8 cellular contexts compared by ENCODE assay signal in genomic region chr11:64268028-64268686, GRCh38. TPM values are rescaled to one million over a fixed set of nuclear protein-coding genes. Genes with fewer than 3 reads are reported as not detected.
DNase-seq lines count a peak whose midpoint lies in the region; ATAC-seq and TF ChIP-seq lines count a peak whose summit lies in the region.

No MANE protein-coding gene starts in this region.

- peaks cover 29% of the 10 kb centered on the region for H3K36me3 ChIP-seq in thoracic aorta

- POLR2A ChIA-PET in activated CD4-positive, alpha-beta T cell treated with anti-CD3 and anti-CD28 coated beads, Interleukin-2, amount 10 ng/mL, durations not matched to agents 7 days and 5 days (lab: Charles Lee), result no interaction called here

- H3K27me3 ChIP-seq in layer of hippocampus (ENCODE audit: control insufficient read depth, insufficient read depth, low read length), result no peaks in the 10 kb centered on the region
- H3K27me3 ChIP-seq in thoracic aorta (replicated peaks; ENCODE audit: insufficient read depth), result no peaks in the 10 kb centered on the region

- no peaks in the 10 kb centered on the region for H3K36me3 Mint-ChIP-seq in activated CD4-positive, alpha-beta T cell treated with anti-CD3 and anti-CD28 coated beads, Interleukin-2, amount 10 ng/mL, durations not matched to agents 7 days and 5 days (ENCODE audit: low read depth)
- peaks cover 10 to 14% of the 10 kb centered on the region in 2 donors for H3K36me3 Mint-ChIP-seq in activated naive CD4-positive, alpha-beta T cell treated with anti-CD3 and anti-CD28 coated beads, Interleukin-2, amount 50 U/mL, for 72 hours

- peak overlapping the region; percentile 92 for H3K27ac Mint-ChIP-seq in activated CD4-positive, alpha-beta T cell treated with anti-CD3 and anti-CD28 coated beads, Interleukin-2, amount 10 ng/mL, durations not matched to agents 7 days and 5 days
- peak overlapping the region; percentile 73 to 91 for H3K27ac Mint-ChIP-seq in activated naive CD4-positive, alpha-beta T cell treated with anti-CD3 and anti-CD28 coated beads, Interleukin-2, amount 50 U/mL, for 72 hours

- H3K4me3 ChIP-seq in thoracic aorta, result peak overlapping the region; percentile 76

- no peaks in the 10 kb centered on the region for H3K9me3 ChIP-seq in thoracic aorta

- ATAC-seq in activated naive CD4-positive, alpha-beta T cell treated with anti-CD3 and anti-CD28 coated beads, Interleukin-2, amount 50 U/mL, for 72 hours, result no peak
- ATAC-seq in thoracic aorta (ENCODE audit: insufficient number of reproducible peaks, low FRiP score, low read depth), result no peak
- no peak for ATAC-seq in HG03439 (IDR thresholded peaks at IDR 0.05; ENCODE audit: unreplicated experiment)

- no peaks in the 10 kb centered on the region for H3K27me3 Mint-ChIP-seq in activated CD4-positive, alpha-beta T cell treated with anti-CD3 and anti-CD28 coated beads, Interleukin-2, amount 10 ng/mL, durations not matched to agents 7 days and 5 days

- H3K27ac ChIP-seq in layer of hippocampus (ENCODE audit: low read depth, low read length) (peak overlapping the region; percentile 98), thoracic aorta (peak overlapping the region; percentile 80 to 92)

- DNase-seq in activated CD4-positive, alpha-beta T cell treated with anti-CD3 and anti-CD28 coated beads, Interleukin-2, amount 10 ng/mL, durations not matched to agents 7 days and 5 days, result no peak
- no peak for DNase-seq in activated CD4-positive, alpha-beta T cell treated with anti-CD3 and anti-CD28 coated beads for 4 hours
- no peak for DNase-seq in activated naive CD4-positive, alpha-beta T cell treated with anti-CD3 and anti-CD28 coated beads, Interleukin-2, amount 50 U/mL, for 72 hours (ENCODE audit: low spot score in 2 of 2)
- DNase-seq in thoracic aorta (ENCODE audit: low spot score), result no peak
- no peak for DNase-seq in activated CD4-positive, CD25-positive, alpha-beta regulatory T cell treated with anti-CD3 and anti-CD28 coated beads, Interleukin-2, amount 50 U/mL, for 72 hours
- no peak for DNase-seq in mesenteric fat pad (ENCODE audit: low spot score)

- CTCF ChIA-PET in activated CD4-positive, alpha-beta T cell treated with anti-CD3 and anti-CD28 coated beads, Interleukin-2, amount 10 ng/mL, durations not matched to agents 7 days and 5 days (lab: Charles Lee), result interaction anchor here (0.8 to 12.3 kb wide), 8 partner anchors 12 to 81 kb away, joined by 3 to 162 read pairs (median 7); partner anchors contain the start of genes CATSPERZ, PLCB3 and PPP1R14B

- H3K9me3 Mint-ChIP-seq in activated CD4-positive, alpha-beta T cell treated with anti-CD3 and anti-CD28 coated beads, Interleukin-2, amount 10 ng/mL, durations not matched to agents 7 days and 5 days, result no peaks in the 10 kb centered on the region
- H3K9me3 Mint-ChIP-seq in activated naive CD4-positive, alpha-beta T cell treated with anti-CD3 and anti-CD28 coated beads, Interleukin-2, amount 50 U/mL, for 72 hours, result no peaks in the 10 kb centered on the region

- H3K4me1 ChIP-seq in thoracic aorta (ENCODE audit: control insufficient read depth in 1 of 2, low read depth in 2 of 2), result peaks cover 10 to 28% of the 10 kb centered on the region in 2 donors

- H3K4me3 Mint-ChIP-seq in activated CD4-positive, alpha-beta T cell treated with anti-CD3 and anti-CD28 coated beads, Interleukin-2, amount 10 ng/mL, durations not matched to agents 7 days and 5 days, result peak overlapping the region; percentile 88

- TF ChIP-seq CTCF in thoracic aorta (IDR thresholded peaks at IDR 0.05), result no peak

- H3K4me1 Mint-ChIP-seq in activated CD4-positive, alpha-beta T cell treated with anti-CD3 and anti-CD28 coated beads, Interleukin-2, amount 10 ng/mL, durations not matched to agents 7 days and 5 days, result peaks cover 26% of the 10 kb centered on the region

RNA-seq across cellular contexts. Expression of gene BAD, which starts 16.3 kb away (rescaled TPM):
- 10 to 100 TPM; 32.0 to 34.2 TPM for total RNA-seq in activated CD4-positive, alpha-beta T cell treated with anti-CD3 and anti-CD28 coated beads, Interleukin-2, amount 10 ng/mL, durations not matched to agents 7 days and 5 days
- 10 to 100 TPM in 1 of 2 donors, 1 to 10 TPM in 1; 7.1 to 31.6 TPM for total RNA-seq in activated naive CD4-positive, alpha-beta T cell treated with anti-CD3 and anti-CD28 coated beads, Interleukin-2, amount 50 U/mL, for 72 hours
- total RNA-seq in thoracic aorta, result 10 to 100 TPM; 39.2 to 83.8 TPM
- total RNA-seq in mesenteric fat pad, result 51.7 TPM

RNA-seq across cellular contexts. Expression of gene PLCB3, which starts 16.8 kb away (rescaled TPM):
- 10 to 100 TPM; 11.6 to 12.4 TPM for total RNA-seq in activated CD4-positive, alpha-beta T cell treated with anti-CD3 and anti-CD28 coated beads, Interleukin-2, amount 10 ng/mL, durations not matched to agents 7 days and 5 days
- total RNA-seq in activated naive CD4-positive, alpha-beta T cell treated with anti-CD3 and anti-CD28 coated beads, Interleukin-2, amount 50 U/mL, for 72 hours, result 10 to 100 TPM; 10.4 to 13.7 TPM
- 10 to 100 TPM; 31.5 to 39.7 TPM for total RNA-seq in thoracic aorta
- 25.8 TPM for total RNA-seq in mesenteric fat pad

RNA-seq across cellular contexts. Expression of gene GPR137, which starts 17.5 kb away (rescaled TPM):
- total RNA-seq in activated CD4-positive, alpha-beta T cell treated with anti-CD3 and anti-CD28 coated beads, Interleukin-2, amount 10 ng/mL, durations not matched to agents 7 days and 5 days, result 10 to 100 TPM; 24.6 to 32.2 TPM
- total RNA-seq in activated naive CD4-positive, alpha-beta T cell treated with anti-CD3 and anti-CD28 coated beads, Interleukin-2, amount 50 U/mL, for 72 hours, result 10 to 100 TPM; 34.2 to 37.6 TPM
- 10 to 100 TPM in 1 of 2 donors, 1 to 10 TPM in 1; 8.7 to 19.0 TPM for total RNA-seq in thoracic aorta
- total RNA-seq in mesenteric fat pad, result 19.9 TPM

RNA-seq across cellular contexts. Expression of gene PPP1R14B, which starts 21.4 kb away (rescaled TPM):
- 10 to 100 TPM; 81.1 to 86.0 TPM for total RNA-seq in activated CD4-positive, alpha-beta T cell treated with anti-CD3 and anti-CD28 coated beads, Interleukin-2, amount 10 ng/mL, durations not matched to agents 7 days and 5 days
- total RNA-seq in activated naive CD4-positive, alpha-beta T cell treated with anti-CD3 and anti-CD28 coated beads, Interleukin-2, amount 50 U/mL, for 72 hours, result 100 to 1,000 TPM; 177 to 262 TPM
- total RNA-seq in thoracic aorta (100 to 1,000 TPM in 1 of 2 donors, 10 to 100 TPM in 1; 75.3 to 122 TPM), mesenteric fat pad (186 TPM)

RNA-seq across cellular contexts. Expression of gene KCNK4, which starts 22.9 kb away (rescaled TPM):
- total RNA-seq in activated CD4-positive, alpha-beta T cell treated with anti-CD3 and anti-CD28 coated beads, Interleukin-2, amount 10 ng/mL, durations not matched to agents 7 days and 5 days, result not detected
- total RNA-seq in activated naive CD4-positive, alpha-beta T cell treated with anti-CD3 and anti-CD28 coated beads, Interleukin-2, amount 50 U/mL, for 72 hours, result under 1 TPM; 0.23 to 0.46 TPM
- total RNA-seq in thoracic aorta (not detected), mesenteric fat pad (not detected)
